ENCODE assay signal across 19 cellular contexts in genomic region chr12:130663510-130663909, GRCh38. TPM values are rescaled to one million over a fixed set of nuclear protein-coding genes. Genes with fewer than 3 reads are reported as not detected.
DNase-seq lines count a peak whose midpoint lies in the region; ATAC-seq, FAIRE-seq and TF ChIP-seq lines count a peak whose summit lies in the region.
"Had no signal": no experiment of that assay in that cellular context is flagged by ENCODE, and none has a peak within 500 bp of the region (broad histone marks: within the 10 kb centered on the region; RNA-seq: fewer than 3 reads in every experiment).

No MANE protein-coding gene starts in this region.

- no TSS peak for BruUV-seq in GM12878 (replicated peaks; lab: Mats Ljungman, UMichigan)

- no peaks in the 10 kb centered on the region for H3K27me3 ChIP-seq in GM12878 (replicated peaks in 1 of 2; ENCODE audit: control insufficient read depth in 2 of 2, insufficient read depth in 2 of 2, low read length in 1 of 2)

- H3K27ac Mint-ChIP-seq in activated CD4-positive, alpha-beta T cell treated with anti-CD3 and anti-CD28 coated beads for 36 hours, result no peak overlapping the region
- H3K27ac Mint-ChIP-seq in stimulated activated naive B cell treated with anti-CD40 and anti-IgM and Interleukin-4, amounts not matched to agents 10 μg/mL and 1 μg/mL and 100 μg/mL, for 72 hours, result no peak overlapping the region
- no peak overlapping the region for H3K27ac Mint-ChIP-seq in natural killer cell
- H3K27ac Mint-ChIP-seq: CD4-positive, alpha-beta T cell; GM23338 had no signal

- TF ChIP-seq EP300 in GM12878 (IDR thresholded peaks at IDR 0.05; ENCODE audit: borderline replicate concordance in 1 of 2, control insufficient read depth in 1 of 2, low read depth in 2 of 2, low read length in 2 of 2), result no peak

- H3K36me3 ChIP-seq in GM12878 (ENCODE audit: control insufficient read depth in 2 of 2, insufficient read depth in 2 of 2, low read length in 1 of 2), result no peaks in the 10 kb centered on the region

- H3K4me2 ChIP-seq in GM12878 (ENCODE audit: control insufficient read depth, insufficient read depth), result no peak overlapping the region; the same call in 1 of the 2 replicates
- H3K4me2 ChIP-seq: GM23338 had no signal

- TF ChIP-seq CTCF in GM12878 (IDR thresholded peaks at IDR 0.05 in 2 of 3, conservative IDR thresholded peaks at IDR 0.05 in 1 of 3; ENCODE audit: control insufficient read depth in 2 of 3, extremely low read depth in 1 of 3, insufficient read depth in 1 of 3, low read depth in 3 of 3, low read length in 3 of 3) (no peak), GM10266 (IDR thresholded peaks at IDR 0.05; ENCODE audit: control insufficient read depth, insufficient read depth, low read depth, missing control alignments) (no peak), natural killer cell (IDR thresholded peaks at IDR 0.05) (no peak)

- no peak overlapping the region for H2AFZ ChIP-seq in GM12878 (ENCODE audit: control insufficient read depth, low read depth, low read length)
- H2AFZ ChIP-seq: GM23338 had no signal

- H3K27ac ChIP-seq in GM12878 (ENCODE audit: control insufficient read depth, insufficient read depth), result no peak overlapping the region
- H3K27ac ChIP-seq: 22Rv1 had no signal

- H3K4me1 ChIP-seq in GM12878 (ENCODE audit: control insufficient read depth, insufficient read depth, low read length), result no peaks in the 10 kb centered on the region

- RAD21 ChIA-PET in GM12878 (lab: Charles Lee; ENCODE audit: unreplicated experiment), result no interaction called here

- no peaks in the 10 kb centered on the region for H3K4me1 Mint-ChIP-seq in activated CD4-positive, alpha-beta T cell treated with anti-CD3 and anti-CD28 coated beads for 36 hours
- peaks cover 0 to 7% of the 10 kb centered on the region in 2 donors for H3K4me1 Mint-ChIP-seq in stimulated activated naive B cell treated with anti-CD40 and anti-IgM and Interleukin-4, amounts not matched to agents 10 μg/mL and 1 μg/mL and 100 μg/mL, for 72 hours
- no peaks in the 10 kb centered on the region for H3K4me1 Mint-ChIP-seq in natural killer cell
- H3K4me1 Mint-ChIP-seq: GM23338 had no signal

- H3K27me3 Mint-ChIP-seq in activated CD4-positive, alpha-beta T cell treated with anti-CD3 and anti-CD28 coated beads for 36 hours, result peaks cover 3% of the 10 kb centered on the region
- no peaks in the 10 kb centered on the region for H3K27me3 Mint-ChIP-seq in stimulated activated naive B cell treated with anti-CD40 and anti-IgM and Interleukin-4, amounts not matched to agents 10 μg/mL and 1 μg/mL and 100 μg/mL, for 72 hours
- H3K27me3 Mint-ChIP-seq in natural killer cell (ENCODE audit: low read depth in 2 of 2), result no peaks in the 10 kb centered on the region

- no peaks in the 10 kb centered on the region for H3K79me2 ChIP-seq in GM12878 (ENCODE audit: control insufficient read depth, insufficient read depth, low read length)

- POLR2A ChIA-PET in activated CD4-positive, alpha-beta T cell treated with anti-CD3 and anti-CD28 coated beads for 36 hours (lab: Charles Lee), result no interaction called here
- POLR2A ChIA-PET in GM12878 (lab: Charles Lee), result no interaction called here

- H3K9me3 ChIP-seq in GM12878 (replicated peaks; ENCODE audit: control insufficient read depth, insufficient read depth, low read length), result no peaks in the 10 kb centered on the region; the same call in 2 of the 3 replicates

- H3K4me3 Mint-ChIP-seq in activated CD4-positive, alpha-beta T cell treated with anti-CD3 and anti-CD28 coated beads for 36 hours, result no peak overlapping the region
- peak overlapping the region in 1 of 2 donors; percentile 19 for H3K4me3 Mint-ChIP-seq in stimulated activated naive B cell treated with anti-CD40 and anti-IgM and Interleukin-4, amounts not matched to agents 10 μg/mL and 1 μg/mL and 100 μg/mL, for 72 hours
- no peak overlapping the region for H3K4me3 Mint-ChIP-seq in natural killer cell
- H3K4me3 Mint-ChIP-seq: CD4-positive, alpha-beta T cell; GM23338 had no signal

- 0% methylated on average over 6 of the region's 6 CpGs for WGBS in GM12878 (ENCODE audit: insufficient coverage, insufficient replicate concordance, low lambda C conversion rate, missing lambda C conversion rate)

- H3K4me3 ChIP-seq in GM12878, result no peak overlapping the region
- H3K4me3 ChIP-seq: GM23338 had no signal

- H3K9me3 Mint-ChIP-seq in activated CD4-positive, alpha-beta T cell treated with anti-CD3 and anti-CD28 coated beads for 36 hours (ENCODE audit: low read depth), result peaks cover 5% of the 10 kb centered on the region
- peaks cover 7 to 8% of the 10 kb centered on the region in 2 donors for H3K9me3 Mint-ChIP-seq in stimulated activated naive B cell treated with anti-CD40 and anti-IgM and Interleukin-4, amounts not matched to agents 10 μg/mL and 1 μg/mL and 100 μg/mL, for 72 hours
- H3K9me3 Mint-ChIP-seq in natural killer cell, result peaks cover 0 to 2% of the 10 kb centered on the region in 2 donors

- no peak for TF ChIP-seq RAD21 in GM12878 (IDR thresholded peaks at IDR 0.05; ENCODE audit: insufficient read depth, low read depth, low read length)

- no peak for FAIRE-seq in GM12878 (lab: Jason Lieb, UNC)
- FAIRE-seq: GM12892, HepG2, HTR-8/SVneo had no signal

- intact Hi-C loops in activated CD4-positive, alpha-beta T cell treated with anti-CD3 and anti-CD28 coated beads for 36 hours (cut with DNase I, micrococcal nuclease), result no loop called here
- intact Hi-C loops in GM12878 (cut with micrococcal nuclease; ENCODE audit: unreplicated experiment), result no loop called here
- intact Hi-C loops in natural killer cell (cut with micrococcal nuclease), result no loop called here

- ATAC-seq in activated CD4-positive, alpha-beta T cell treated with anti-CD3 and anti-CD28 coated beads for 36 hours, result peak; percentile 30
- ATAC-seq in HG03432 (IDR thresholded peaks at IDR 0.05; ENCODE audit: unreplicated experiment), result peak; percentile 57
- ATAC-seq in GM12878, result peak; percentile 51
- peak; percentile 68 to 86 for ATAC-seq in stimulated activated naive B cell treated with anti-CD40 and anti-IgM and Interleukin-4, amounts not matched to agents 10 μg/mL and 1 μg/mL and 100 μg/mL, for 72 hours (replicated peaks)
- ATAC-seq in natural killer cell, result no peak
- ATAC-seq in GM21381 (IDR thresholded peaks at IDR 0.05; ENCODE audit: unreplicated experiment), result no peak
- ATAC-seq: GM23338, HepG2 had no signal

- in situ Hi-C loops in GM12878 (cut with MboI), result no loop called here

- no peak for TF ChIP-seq POLR2A in GM12878 (IDR thresholded peaks at IDR 0.05; ENCODE audit: low read depth, low read length)

- no peaks in the 10 kb centered on the region for H3K36me3 Mint-ChIP-seq in activated CD4-positive, alpha-beta T cell treated with anti-CD3 and anti-CD28 coated beads for 36 hours (ENCODE audit: low read depth)
- H3K36me3 Mint-ChIP-seq in stimulated activated naive B cell treated with anti-CD40 and anti-IgM and Interleukin-4, amounts not matched to agents 10 μg/mL and 1 μg/mL and 100 μg/mL, for 72 hours, result no peaks in the 10 kb centered on the region
- no peaks in the 10 kb centered on the region for H3K36me3 Mint-ChIP-seq in natural killer cell

- CTCF ChIA-PET in activated CD4-positive, alpha-beta T cell treated with anti-CD3 and anti-CD28 coated beads for 36 hours (lab: Charles Lee), result no interaction called here
- CTCF ChIA-PET in GM12878 (lab: Yijun Ruan, JAX), result no interaction called here

- SMC1A ChIA-PET in GM12878 (lab: Charles Lee; ENCODE audit: uncharacterized antibody, unreplicated experiment), result no interaction called here

- no peak overlapping the region for H3K9ac ChIP-seq in GM12878 (ENCODE audit: control insufficient read depth, insufficient read depth, low read length)

- no peaks in the 10 kb centered on the region for H4K20me1 ChIP-seq in GM12878 (ENCODE audit: control insufficient read depth, insufficient read depth)

- DNase-seq in activated CD4-positive, alpha-beta T cell treated with anti-CD3 and anti-CD28 coated beads for 36 hours, result no peak
- no peak for DNase-seq in activated CD4-positive, alpha-beta T cell treated with anti-CD3 and anti-CD28 coated beads for 4 hours
- DNase-seq in GM12878 (ENCODE audit: low read depth, low spot score) (peak; percentile 41), GM10266 (ENCODE audit: extremely low spot score) (no peak), natural killer cell (no peak)
- no peak for DNase-seq in stimulated activated naive B cell treated with anti-CD40 and anti-IgM and Interleukin-4, amounts not matched to agents 10 μg/mL and 1 μg/mL and 100 μg/mL, for 72 hours
- DNase-seq: AML-193; C1 segment of cervical spinal cord; Calu3; CD4-positive, alpha-beta T cell; DMS 273 treated with DMSO at 0.1 percent for 48 hours; H7 had no signal

TF ChIP-seq in GM12878, 131 proteins besides CTCF, POLR2A, EP300 and RAD21 (continues in another document):
- peak; percentile 72; the same call in 1 of the 2 replicates for TF ChIP-seq PAX5 (IDR thresholded peaks at IDR 0.05; ENCODE audit: borderline replicate concordance, low read depth, low read length)
- no peak for TF ChIP-seq ZNF24 (IDR thresholded peaks at IDR 0.05)
- TF ChIP-seq DPF2 (IDR thresholded peaks at IDR 0.05), result no peak
- peak; percentile 37 for TF ChIP-seq MEF2B (IDR thresholded peaks at IDR 0.05; ENCODE audit: partially characterized antibody, poor library complexity, severe bottlenecking)

RNA-seq across cellular contexts. Expression of gene RIMBP2, which starts 52.6 kb away (rescaled TPM):
- not detected for total RNA-seq in activated CD4-positive, alpha-beta T cell treated with anti-CD3 and anti-CD28 coated beads for 36 hours
- 139 and 149 TPM in 2 replicates for total RNA-seq in GM12878 (2013; cell fraction: nucleolus; rRNA removed)
- total RNA-seq in GM12878 (2014; rRNA removed) (0.06 and 0.22 TPM in 2 replicates), GM12878 (2014; rRNA removed; fragmentation: Illumina TruSeq; extraction: Trizol) (0.04 and 0.09 TPM in 2 replicates), GM12878 (2021) (0.41 and 0.43 TPM in 2 replicates), natural killer cell (not detected)
- 1.8 TPM for polyA plus RNA-seq in GM12878 (2011; ENCODE audit: low read depth)
- polyA plus RNA-seq in GM12878 (2011; rRNA removed) (1.4 and 2.9 TPM in 2 replicates), GM12878 (2014; fragmentation: Illumina TruSeq; extraction: Trizol) (0.07 TPM in 1 of 2 replicates, not detected in the other), GM12878 (2014; fragmentation: Nextera tagmentation; extraction: Ambion mirVana) (under 1 TPM in 1 of 2 experiments, not detected in 1; 0.04 TPM), GM12878 (2014; rRNA removed) (0.08 and 0.11 TPM in 2 replicates), GM12878 (2016; fragmentation: Nextera tagmentation; extraction: Ambion mirVana) (under 1 TPM; 0.06 to 0.24 TPM)
- 1.4 and 1.5 TPM in 2 replicates for polyA plus RNA-seq in GM12878 (2011; cell fraction: cytosol; rRNA removed)
- 9.4 and 9.6 TPM in 2 replicates for polyA plus RNA-seq in GM12878 (2011; cell fraction: nucleus; rRNA removed)
- polyA plus RNA-seq in GM12878 (2012), result 2.9 and 4.5 TPM in 2 replicates
- 2.0 and 3.5 TPM in 2 replicates for polyA minus RNA-seq in GM12878 (2011; rRNA and poly(A)+ RNA removed)
- 0.52 and 0.80 TPM in 2 replicates for polyA minus RNA-seq in GM12878 (2011; cell fraction: cytosol; rRNA and poly(A)+ RNA removed)
- 1.8 and 6.6 TPM in 2 replicates for polyA minus RNA-seq in GM12878 (2011; cell fraction: nucleus; rRNA and poly(A)+ RNA removed)
- total RNA-seq: CD4-positive, alpha-beta T cell; HepG2 had no signal

Comparison
In these comparisons a context has a peak if more than half of its experiments do, and no peak if none do; other contexts are left out.
1. ATAC-seq: peak in activated CD4-positive, alpha-beta T cell treated with anti-CD3 and anti-CD28 coated beads for 36 hours (single experiment), HG03432 (single experiment), GM12878 (single experiment) and stimulated activated naive B cell treated with anti-CD40 and anti-IgM and Interleukin-4, amounts not matched to agents 10 μg/mL and 1 μg/mL and 100 μg/mL, for 72 hours (2 of 2); none in natural killer cell (0 of 3) and GM21381 (single experiment).